In the genomic region with DNA sequence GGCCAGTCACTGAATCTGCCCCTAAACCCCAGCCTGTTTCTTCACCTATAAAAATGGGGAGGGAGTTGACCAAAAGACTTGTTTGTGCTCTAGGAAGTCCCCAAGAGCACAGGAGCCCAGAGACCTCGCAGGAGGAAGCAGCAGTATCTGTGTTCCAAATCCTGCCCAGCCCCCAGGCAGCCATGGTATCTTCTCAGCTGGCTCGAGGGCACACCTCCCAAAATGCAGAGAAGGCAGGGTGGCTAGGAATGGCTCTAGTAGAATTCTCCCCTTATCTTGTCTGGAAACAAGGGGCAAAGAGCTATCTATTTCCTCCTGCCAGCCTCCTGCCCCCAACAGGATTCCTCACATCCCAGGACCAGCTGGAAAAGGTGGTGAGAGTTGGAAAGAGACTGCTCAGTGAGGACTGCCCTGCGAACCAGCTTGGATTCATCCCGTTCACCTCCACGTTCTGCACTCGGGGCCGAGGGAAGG, we compare ENCODE assay signal across 8 cellular contexts. TPM values are rescaled to one million over a fixed set of nuclear protein-coding genes. Genes with fewer than 3 reads are reported as not detected.
A peak's percentile ranks its signal among the peaks of the same experiment; 100 is the strongest.
DNase-seq lines count a peak whose midpoint lies in the region; ATAC-seq and TF ChIP-seq lines count a peak whose summit lies in the region.

No MANE protein-coding gene starts in this region.

- in situ Hi-C loops in GM13977 (cut with MboI; ENCODE audit: low pct_unique_long_range_greater_than_20kb, low sequenced_read_pairs, unreplicated experiment) = no loop called here

- peaks cover 98% of the 10 kb centered on the region for H3K4me1 ChIP-seq in CD4-positive, CD25-positive, alpha-beta regulatory T cell (ENCODE audit: control insufficient read depth, insufficient read depth, low read length, poor library complexity, severe bottlenecking)
- H3K4me1 ChIP-seq in adrenal gland (replicated peaks in 1 of 2) = peaks cover 43 to 45% of the 10 kb centered on the region in 2 donors

- WGBS in adrenal gland, 4 donors = 45 to 56% (median 48%) methylated on average over 7 of the region's 7 CpGs

- peak overlapping the region; percentile 97 to 100 (median 99) for H3K4me3 Mint-ChIP-seq in CD4-positive, CD25-positive, alpha-beta regulatory T cell
- H3K4me3 Mint-ChIP-seq in neural crest cell = no peak overlapping the region

- H3K27me3 Mint-ChIP-seq in CD4-positive, CD25-positive, alpha-beta regulatory T cell = no peaks in the 10 kb centered on the region
- H3K27me3 Mint-ChIP-seq in neural crest cell (ENCODE audit: low read depth) = no peaks in the 10 kb centered on the region

- H3K4me3 ChIP-seq in CD4-positive, CD25-positive, alpha-beta regulatory T cell (ENCODE audit: low read depth, low read length) = peak overlapping the region; percentile 92
- H3K4me3 ChIP-seq in adrenal gland = no peak overlapping the region

- TF ChIP-seq CTCF in adrenal gland (IDR thresholded peaks at IDR 0.05) (no peak), neural crest cell (conservative IDR thresholded peaks at IDR 0.05) (no peak), GM13977 (IDR thresholded peaks at IDR 0.05; ENCODE audit: extremely low read depth, insufficient read depth, missing control alignments) (no peak)

- H3K36me3 Mint-ChIP-seq in CD4-positive, CD25-positive, alpha-beta regulatory T cell = peaks cover 6% of the 10 kb centered on the region
- no peaks in the 10 kb centered on the region for H3K36me3 Mint-ChIP-seq in neural crest cell (ENCODE audit: low read depth)

- peak in 2 of 3 donors; percentile 35 to 83 for DNase-seq in CD4-positive, CD25-positive, alpha-beta regulatory T cell
- DNase-seq in NOMO-1 treated with DMSO at 0.1 percent for 48 hours (lab: John Stamatoyannopoulos, UW; ENCODE audit: unreplicated experiment) (peak; percentile 64), adrenal gland (peak in 1 of 7 donors; percentile 15), neural crest cell (ENCODE audit: low read depth, low spot score) (no peak), Kasumi-1 (lab: John Stamatoyannopoulos, UW) (no peak), SW 1271 (lab: John Stamatoyannopoulos, UW) (no peak), GM13977 (ENCODE audit: low spot score) (no peak)

- H3K9me3 Mint-ChIP-seq in CD4-positive, CD25-positive, alpha-beta regulatory T cell = no peaks in the 10 kb centered on the region
- no peaks in the 10 kb centered on the region for H3K9me3 Mint-ChIP-seq in neural crest cell

- no peaks in the 10 kb centered on the region for H3K36me3 ChIP-seq in CD4-positive, CD25-positive, alpha-beta regulatory T cell (ENCODE audit: control insufficient read depth, insufficient read depth, low read length)
- H3K36me3 ChIP-seq in adrenal gland (replicated peaks in 1 of 2) = no peaks in the 10 kb centered on the region

- no peak for ATAC-seq in CD4-positive, CD25-positive, alpha-beta regulatory T cell (ENCODE audit: low read depth in 2 of 2)
- ATAC-seq in HG03354 (IDR thresholded peaks at IDR 0.05; ENCODE audit: poor library complexity, severe bottlenecking, unreplicated experiment) = no peak

- no peaks in the 10 kb centered on the region for H3K27me3 ChIP-seq in CD4-positive, CD25-positive, alpha-beta regulatory T cell (ENCODE audit: control insufficient read depth, insufficient read depth, low read length)
- H3K27me3 ChIP-seq in adrenal gland = no peaks in the 10 kb centered on the region

- intact Hi-C loops in adrenal gland (cut with DNase I) = no loop called here

- H3K4me1 Mint-ChIP-seq in CD4-positive, CD25-positive, alpha-beta regulatory T cell = peaks cover 5 to 85% (median 52%) of the 10 kb centered on the region in 4 donors
- peaks cover 19% of the 10 kb centered on the region for H3K4me1 Mint-ChIP-seq in neural crest cell

- H3K9me3 ChIP-seq in CD4-positive, CD25-positive, alpha-beta regulatory T cell (ENCODE audit: control insufficient read depth in 2 of 2, low read length in 2 of 2) = no peaks in the 10 kb centered on the region
- H3K9me3 ChIP-seq in adrenal gland (replicated peaks in 1 of 3) = no peaks in the 10 kb centered on the region

- peak overlapping the region; percentile 93 to 100 (median 99) for H3K27ac Mint-ChIP-seq in CD4-positive, CD25-positive, alpha-beta regulatory T cell
- H3K27ac Mint-ChIP-seq in neural crest cell (ENCODE audit: unreplicated experiment) = peak overlapping the region; percentile 57

- peak overlapping the region; percentile 99 for H3K27ac ChIP-seq in CD4-positive, CD25-positive, alpha-beta regulatory T cell (ENCODE audit: insufficient read depth, low read length, poor library complexity, severe bottlenecking)
- peak overlapping the region; percentile 72 to 96 (median 82) for H3K27ac ChIP-seq in adrenal gland

- no peak for TF ChIP-seq POLR2A in adrenal gland (IDR thresholded peaks at IDR 0.05)

RNA-seq across cellular contexts. Expression of gene TSPOAP1, which starts 8.6 kb away (rescaled TPM):
- 47.4 TPM for total RNA-seq in CD4-positive, CD25-positive, alpha-beta regulatory T cell
- polyA plus RNA-seq in CD4-positive, CD25-positive, alpha-beta regulatory T cell = 1 to 10 TPM in 2 of 4 donors, under 1 TPM in 2; 0.73 to 1.6 (median 0.92) TPM
- total RNA-seq in adrenal gland (10 to 100 TPM in 7 of 8 donors, 1 to 10 TPM in 1; 7.1 to 57.8 (median 22.3) TPM), neural crest cell (27.9 and 30.5 TPM in 2 replicates)
- polyA plus RNA-seq in adrenal gland = 100 to 1,000 TPM in 1 of 3 donors, 10 to 100 TPM in 1, 1 to 10 TPM in 1; 4.7 to 140 (median 96.6) TPM

RNA-seq across cellular contexts. Expression of gene SUPT4H1, which starts 14.8 kb away (rescaled TPM):
- 52.6 TPM for total RNA-seq in CD4-positive, CD25-positive, alpha-beta regulatory T cell
- polyA plus RNA-seq in CD4-positive, CD25-positive, alpha-beta regulatory T cell = 100 to 1,000 TPM; 123 to 177 (median 136) TPM
- total RNA-seq in adrenal gland (100 to 1,000 TPM in 2 of 8 donors, 10 to 100 TPM in 6; 65.5 to 118 (median 90.3) TPM), neural crest cell (79.1 and 83.8 TPM in 2 replicates)
- polyA plus RNA-seq in adrenal gland = 100 to 1,000 TPM in 1 of 3 donors, 10 to 100 TPM in 2; 58.6 to 178 (median 60.8) TPM

RNA-seq across cellular contexts. Expression of gene MPO, which starts 56.4 kb away (rescaled TPM):
- total RNA-seq in CD4-positive, CD25-positive, alpha-beta regulatory T cell = not detected
- polyA plus RNA-seq in CD4-positive, CD25-positive, alpha-beta regulatory T cell = under 1 TPM in 1 of 4 donors, not detected in 3; 0.19 TPM
- total RNA-seq in adrenal gland (under 1 TPM in 6 of 8 donors, not detected in 2; 0.19 to 0.79 (median 0.38) TPM), neural crest cell (not detected in 2 replicates)
- under 1 TPM in 2 of 3 donors, not detected in 1; 0.13 to 0.24 TPM for polyA plus RNA-seq in adrenal gland

Comparison
In these comparisons a context has a peak if more than half of its experiments do, and no peak if none do; other contexts are left out.
1. DNase-seq: peak in CD4-positive, CD25-positive, alpha-beta regulatory T cell (2 of 3) and NOMO-1 treated with DMSO at 0.1 percent for 48 hours (single experiment); none in neural crest cell (single experiment), Kasumi-1 (0 of 2), SW 1271 (0 of 2) and GM13977 (single experiment).